ENCODE assay signal across 20 cellular contexts in the genomic region with DNA sequence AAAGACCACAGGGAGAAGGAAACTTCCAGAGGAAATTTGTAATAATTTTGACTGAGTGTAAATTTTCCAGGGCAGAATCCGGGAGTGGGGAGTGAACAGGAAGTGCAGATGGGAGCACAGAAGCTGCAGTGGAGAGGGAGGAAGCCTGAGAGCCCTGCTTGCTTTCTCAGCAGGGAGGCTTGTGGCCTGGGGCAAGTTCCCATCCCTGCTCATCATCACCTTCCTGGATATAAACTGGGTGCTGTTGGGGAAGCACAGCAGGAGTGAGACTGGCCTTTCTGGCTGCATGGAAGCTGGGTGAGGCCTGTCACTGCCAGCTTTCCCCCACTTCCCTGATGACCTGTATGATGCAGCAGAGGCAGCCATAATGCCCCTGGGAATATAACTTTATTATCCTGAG.
DNase-seq lines count a peak whose midpoint lies in the region; ATAC-seq, FAIRE-seq and TF ChIP-seq lines count a peak whose summit lies in the region.
"Had no signal": no experiment of that assay in that cellular context is flagged by ENCODE, and none has a peak within 500 bp of the region (broad histone marks: within the 10 kb centered on the region; RNA-seq: fewer than 3 reads in every experiment).

No MANE protein-coding gene starts in this region.

- H3K27ac Mint-ChIP-seq in nephron progenitor cell = no peak overlapping the region
- H3K27ac Mint-ChIP-seq: activated naive CD8-positive, alpha-beta T cell treated with anti-CD3 and anti-CD28 coated beads for 36 hours; CD8-positive, alpha-beta memory T cell had no signal

- intact Hi-C loops in thyroid gland (cut with DNase I) = no loop called here
- intact Hi-C loops in sigmoid colon (cut with DNase I) = no loop called here

- H3K27me3 ChIP-seq in bronchial epithelial cell (ENCODE audit: control insufficient read depth, insufficient read depth, low read length) (no peaks in the 10 kb centered on the region), thyroid gland (no peaks in the 10 kb centered on the region), sigmoid colon (no peaks in the 10 kb centered on the region)
- H3K27me3 ChIP-seq: ovary, right lobe of liver, vagina had no signal

- FAIRE-seq in bronchial epithelial cell (lab: Jason Lieb, UNC) = no peak

- no peaks in the 10 kb centered on the region for H3K36me3 ChIP-seq in bronchial epithelial cell (ENCODE audit: control insufficient read depth, insufficient read depth, low read length)
- H3K36me3 ChIP-seq in thyroid gland = no peaks in the 10 kb centered on the region
- H3K36me3 ChIP-seq in sigmoid colon = no peaks in the 10 kb centered on the region
- H3K36me3 ChIP-seq: ovary, right lobe of liver, vagina had no signal

- TF ChIP-seq CTCF in bronchial epithelial cell (IDR thresholded peaks at IDR 0.05; ENCODE audit: insufficient read depth, low read length, severe bottlenecking) (no peak), nephron progenitor cell (IDR thresholded peaks at IDR 0.05) (no peak), thyroid gland (IDR thresholded peaks at IDR 0.05) (no peak), sigmoid colon (IDR thresholded peaks at IDR 0.05) (no peak)

- H3K9me3 ChIP-seq in thyroid gland (no peaks in the 10 kb centered on the region), sigmoid colon (no peaks in the 10 kb centered on the region)
- H3K9me3 ChIP-seq: ovary, right lobe of liver, vagina had no signal

- WGBS in thyroid gland, 2 donors = 53 to 54% methylated on average over 1 of the region's 1 CpG
- 38 to 45% methylated on average over 1 of the region's 1 CpG for WGBS in sigmoid colon, 2 donors

- H3K27me3 Mint-ChIP-seq in nephron progenitor cell (ENCODE audit: low read depth, poor library complexity) = peaks cover 2% of the 10 kb centered on the region
- H3K27me3 Mint-ChIP-seq: activated naive CD8-positive, alpha-beta T cell treated with anti-CD3 and anti-CD28 coated beads for 36 hours; brain; CD8-positive, alpha-beta memory T cell had no signal

- no peaks in the 10 kb centered on the region for H3K36me3 Mint-ChIP-seq in nephron progenitor cell (ENCODE audit: low read depth)
- H3K36me3 Mint-ChIP-seq: activated naive CD8-positive, alpha-beta T cell treated with anti-CD3 and anti-CD28 coated beads for 36 hours; brain; CD8-positive, alpha-beta memory T cell had no signal

- peaks cover 6% of the 10 kb centered on the region for H3K9me3 Mint-ChIP-seq in nephron progenitor cell

- no peak for TF ChIP-seq EP300 in sigmoid colon (IDR thresholded peaks at IDR 0.05)

- H3K4me3 ChIP-seq in bronchial epithelial cell (ENCODE audit: low read depth, low read length) (no peak overlapping the region), thyroid gland (replicated peaks in 1 of 3) (no peak overlapping the region), sigmoid colon (no peak overlapping the region)
- H3K4me3 ChIP-seq: ovary, right lobe of liver, vagina had no signal

- DNase-seq in Daoy (ENCODE audit: low read depth) (peak; percentile 40), M059J (ENCODE audit: low read depth) (peak; percentile 50), bronchial epithelial cell (ENCODE audit: low read depth) (peak; percentile 47), nephron progenitor cell (peak; percentile 2), thyroid gland (no peak), T-helper 2 cell (no peak), sigmoid colon (no peak)
- DNase-seq: activated CD4-positive, alpha-beta T cell treated with anti-CD3 and anti-CD28 coated beads for 1 hour; activated naive CD8-positive, alpha-beta T cell treated with anti-CD3 and anti-CD28 coated beads for 36 hours; CD8-positive, alpha-beta memory T cell; erythroblast; NCI-H187 treated with DMSO at 0.1 percent for 48 hours; NCI-H510A; ovary; right lobe of liver; SIG-M5; stimulated activated naive CD4-positive, alpha-beta T cell treated with Interleukin-2 at 50 U/mL for 16 hours had no signal

- H3K4me1 ChIP-seq in thyroid gland (no peaks in the 10 kb centered on the region), sigmoid colon (no peaks in the 10 kb centered on the region)
- H3K4me1 ChIP-seq: right lobe of liver, vagina had no signal

- TF ChIP-seq POLR2A in thyroid gland (IDR thresholded peaks at IDR 0.05) = no peak
- no peak for TF ChIP-seq POLR2A in sigmoid colon (IDR thresholded peaks at IDR 0.05)

- ATAC-seq in HG02970 (IDR thresholded peaks at IDR 0.05; ENCODE audit: low FRiP score, unreplicated experiment) = no peak
- ATAC-seq: right lobe of liver had no signal

- peaks cover 18% of the 10 kb centered on the region for H3K4me1 Mint-ChIP-seq in nephron progenitor cell
- H3K4me1 Mint-ChIP-seq: activated naive CD8-positive, alpha-beta T cell treated with anti-CD3 and anti-CD28 coated beads for 36 hours; CD8-positive, alpha-beta memory T cell had no signal

- no peak overlapping the region for H3K4me3 Mint-ChIP-seq in nephron progenitor cell
- H3K4me3 Mint-ChIP-seq: activated naive CD8-positive, alpha-beta T cell treated with anti-CD3 and anti-CD28 coated beads for 36 hours; brain; CD8-positive, alpha-beta memory T cell had no signal

- H3K27ac ChIP-seq in thyroid gland (no peak overlapping the region), sigmoid colon (no peak overlapping the region)
- H3K27ac ChIP-seq: ovary, right lobe of liver, vagina had no signal

Comparison
In these comparisons a context has a peak if more than half of its experiments do, and no peak if none do; other contexts are left out.
1. DNase-seq: peak in Daoy (single experiment), M059J (single experiment), bronchial epithelial cell (single experiment) and nephron progenitor cell (single experiment); none in thyroid gland (0 of 2), T-helper 2 cell (0 of 5) and sigmoid colon (single experiment).